ENCODE assay signal across 8 cellular contexts in genomic region chr11:61429691-61430582, GRCh38.
DNase-seq lines count a peak whose midpoint lies in the region; ATAC-seq lines count a peak whose summit lies in the region.

Gene CPSF7 (minus strand): TSS chr11:61429975. CDS start chr11:61429235, 740 bp downstream.
Gene SDHAF2 (plus strand): TSS chr11:61430124. CDS start chr11:61430147, 23 bp downstream.

- ATAC-seq in GM21367 (IDR thresholded peaks at IDR 0.05; ENCODE audit: unreplicated experiment) = peak; percentile 86
- peak; percentile 84 for ATAC-seq in effector memory CD8-positive, alpha-beta T cell (replicated peaks)
- ATAC-seq in memory B cell (ENCODE audit: low read depth) = peak; percentile 84

- DNase-seq in COLO829 (ENCODE audit: low spot score) (peak; percentile 90), HUDEP-2 (lab: John Stamatoyannopoulos, UW; ENCODE audit: unreplicated experiment in 76 of 76) (peak in 75 of 76 experiments; percentile 70 to 98 (median 91)), NOMO-1 treated with dmso at 0.1 percent for 144 hours (lab: John Stamatoyannopoulos, UW; ENCODE audit: unreplicated experiment) (peak; percentile 94), memory B cell (ENCODE audit: low spot score in 2 of 2) (peak; percentile 98 to 99)
- DNase-seq in activated CD8-positive, alpha-beta memory T cell treated with anti-CD3 and anti-CD28 coated beads for 48 hours (ENCODE audit: low read depth in 2 of 3, low spot score in 2 of 3) = peak; percentile 97 to 98 (median 97)
- DNase-seq in effector memory CD8-positive, alpha-beta T cell = peak; percentile 95 to 97 (median 95)
- peak; percentile 95 for DNase-seq in stimulated activated CD8-positive, alpha-beta memory T cell treated with anti-CD3 and anti-CD28 coated beads, Interleukin-12 subunit alpha, Interleukin-12 subunit beta, amount 100 ng/mL, for 1 hour (ENCODE audit: low read depth)

- H3K4me1 Mint-ChIP-seq in effector memory CD8-positive, alpha-beta T cell (ENCODE audit: low read depth in 2 of 2) = peaks cover 38% of the 10 kb centered on the region in 2 donors
- peaks cover 24% of the 10 kb centered on the region for H3K4me1 Mint-ChIP-seq in memory B cell

- no peaks in the 10 kb centered on the region for H3K27me3 Mint-ChIP-seq in effector memory CD8-positive, alpha-beta T cell
- H3K27me3 Mint-ChIP-seq in memory B cell = no peaks in the 10 kb centered on the region

- H3K4me3 Mint-ChIP-seq in effector memory CD8-positive, alpha-beta T cell = peak within 1 kb of the TSS; percentile 96 to 97
- H3K4me3 Mint-ChIP-seq in memory B cell = peak within 1 kb of the TSS; percentile 93

- H3K9me3 Mint-ChIP-seq in effector memory CD8-positive, alpha-beta T cell = no peaks in the 10 kb centered on the region
- no peaks in the 10 kb centered on the region for H3K9me3 Mint-ChIP-seq in memory B cell

- H3K36me3 Mint-ChIP-seq in effector memory CD8-positive, alpha-beta T cell (ENCODE audit: insufficient read depth) = peaks cover 54% of the 10 kb centered on the region
- H3K36me3 Mint-ChIP-seq in memory B cell = peaks cover 18% of the 10 kb centered on the region

- peak within 1 kb of the TSS; percentile 99 to 100 for H3K27ac Mint-ChIP-seq in effector memory CD8-positive, alpha-beta T cell
- peak within 1 kb of the TSS; percentile 97 for H3K27ac Mint-ChIP-seq in memory B cell

Comparison
In these comparisons a context has a peak if more than half of its experiments do, and no peak if none do; other contexts are left out.
1. Peak in every context shown above with its lines: DNase-seq and ATAC-seq.